7 cellular contexts compared by ENCODE assay signal in genomic region chr17:82003411-82004381, GRCh38. TPM values are rescaled to one million over a fixed set of nuclear protein-coding genes. Genes with fewer than 3 reads are reported as not detected.
A peak's percentile ranks its signal among the peaks of the same experiment; 100 is the strongest.
DNase-seq lines count a peak whose midpoint lies in the region; ATAC-seq, FAIRE-seq and TF ChIP-seq lines count a peak whose summit lies in the region.
"Had no signal": no experiment of that assay in that cellular context is flagged by ENCODE, and none has a peak within 500 bp of the region (broad histone marks: within the 10 kb centered on the region; RNA-seq: fewer than 3 reads in every experiment).

No MANE protein-coding gene starts in this region.

- peak; percentile 97 for ATAC-seq in activated T-helper 17 cell treated with anti-CD3 and anti-CD28 coated beads, Interleukin-2, amount 50 U/mL, for 72 hours (replicated peaks)
- ATAC-seq in GM18511 (IDR thresholded peaks at IDR 0.05; ENCODE audit: unreplicated experiment): no peak

- H3K36me3 Mint-ChIP-seq in activated T-helper 17 cell treated with anti-CD3 and anti-CD28 coated beads, Interleukin-2, amount 50 U/mL, for 72 hours (ENCODE audit: low read depth): no peaks in the 10 kb centered on the region

- no peaks in the 10 kb centered on the region for H3K27me3 Mint-ChIP-seq in activated T-helper 17 cell treated with anti-CD3 and anti-CD28 coated beads, Interleukin-2, amount 50 U/mL, for 72 hours

- DNase-seq in EL: peak; percentile 99
- DNase-seq in mucosa of gallbladder (ENCODE audit: low spot score): peak; percentile 44
- DNase-seq in midbrain (lab: John Stamatoyannopoulos, UW): no peak
- DNase-seq in D721Med (ENCODE audit: insufficient read length, low spot score): no peak
- DNase-seq: activated gamma-delta T cell treated with Interleukin-2 at 50 U/mL for 16 hours had no signal

- no peaks in the 10 kb centered on the region for H3K9me3 Mint-ChIP-seq in activated T-helper 17 cell treated with anti-CD3 and anti-CD28 coated beads, Interleukin-2, amount 50 U/mL, for 72 hours

- FAIRE-seq in D721Med (lab: Jason Lieb, UNC): no peak

- H3K4me1 Mint-ChIP-seq in activated T-helper 17 cell treated with anti-CD3 and anti-CD28 coated beads, Interleukin-2, amount 50 U/mL, for 72 hours: no peaks in the 10 kb centered on the region

- TF ChIP-seq CTCF in D721Med (IDR thresholded peaks at IDR 0.05; ENCODE audit: insufficient read depth, missing control alignments): no peak

- peak overlapping the region; percentile 33 for H3K27ac Mint-ChIP-seq in activated T-helper 17 cell treated with anti-CD3 and anti-CD28 coated beads, Interleukin-2, amount 50 U/mL, for 72 hours

- H3K4me3 Mint-ChIP-seq in activated T-helper 17 cell treated with anti-CD3 and anti-CD28 coated beads, Interleukin-2, amount 50 U/mL, for 72 hours: peak overlapping the region; percentile 50

RNA-seq across cellular contexts. Expression of gene CENPX, which starts 19.0 kb away (rescaled TPM):
- total RNA-seq in activated T-helper 17 cell treated with anti-CD3 and anti-CD28 coated beads, Interleukin-2, amount 50 U/mL, for 72 hours: 100 to 1,000 TPM in 1 of 2 donors, 10 to 100 TPM in 1; 66.1 to 102 TPM
- 43.4 TPM for total RNA-seq in mucosa of gallbladder

RNA-seq across cellular contexts. Expression of gene LRRC45, which starts 19.4 kb away (rescaled TPM):
- total RNA-seq in activated T-helper 17 cell treated with anti-CD3 and anti-CD28 coated beads, Interleukin-2, amount 50 U/mL, for 72 hours: 10 to 100 TPM; 14.0 to 23.9 TPM
- total RNA-seq in mucosa of gallbladder: 26.4 TPM

RNA-seq across cellular contexts. Expression of gene ASPSCR1, which starts 26.3 kb away (rescaled TPM):
- 10 to 100 TPM; 22.3 to 30.3 TPM for total RNA-seq in activated T-helper 17 cell treated with anti-CD3 and anti-CD28 coated beads, Interleukin-2, amount 50 U/mL, for 72 hours
- 45.4 TPM for total RNA-seq in mucosa of gallbladder

RNA-seq across cellular contexts. Expression of gene RAC3, which starts 27.8 kb away (rescaled TPM):
- 1 to 10 TPM; 6.6 to 7.7 TPM for total RNA-seq in activated T-helper 17 cell treated with anti-CD3 and anti-CD28 coated beads, Interleukin-2, amount 50 U/mL, for 72 hours
- total RNA-seq in mucosa of gallbladder: 8.9 TPM

RNA-seq across cellular contexts. Expression of gene DCXR, which starts 33.8 kb away (rescaled TPM):
- 10 to 100 TPM; 63.1 to 91.0 TPM for total RNA-seq in activated T-helper 17 cell treated with anti-CD3 and anti-CD28 coated beads, Interleukin-2, amount 50 U/mL, for 72 hours
- 102 TPM for total RNA-seq in mucosa of gallbladder

Comparison
In these comparisons a context has a peak if more than half of its experiments do, and no peak if none do; other contexts are left out.
1. DNase-seq: peak in EL (single experiment) and mucosa of gallbladder (single experiment); none in midbrain (single experiment) and D721Med (single experiment).